8 cellular contexts compared by ENCODE assay signal in genomic region chr7:17302575-17303142, GRCh38. TPM values are rescaled to one million over a fixed set of nuclear protein-coding genes. Genes with fewer than 3 reads are reported as not detected.
DNase-seq lines count a peak whose midpoint lies in the region; ATAC-seq lines count a peak whose summit lies in the region.

No MANE protein-coding gene starts in this region.

- H3K4me3 Mint-ChIP-seq in T-helper 17 cell (peak overlapping the region; percentile 64), immature natural killer cell (peak overlapping the region; percentile 5 to 63 (median 30))

- H3K27me3 Mint-ChIP-seq in T-helper 17 cell (no peaks in the 10 kb centered on the region), immature natural killer cell (ENCODE audit: low read depth in 3 of 3) (peaks cover 3 to 11% (median 9%) of the 10 kb centered on the region in 3 donors)

- no peaks in the 10 kb centered on the region for H3K9me3 ChIP-seq in T-helper 17 cell (ENCODE audit: control insufficient read depth, low read length, poor library complexity, severe bottlenecking)

- peak; percentile 39 for ATAC-seq in GM18861 (IDR thresholded peaks at IDR 0.05; ENCODE audit: unreplicated experiment)
- ATAC-seq in HG03095 (IDR thresholded peaks at IDR 0.05; ENCODE audit: unreplicated experiment), result peak; percentile 33
- ATAC-seq in T-helper 17 cell, result peak; percentile 22

- H3K36me3 Mint-ChIP-seq in T-helper 17 cell (ENCODE audit: low read depth) (peaks cover 4% of the 10 kb centered on the region), immature natural killer cell (no peaks in the 10 kb centered on the region)

- H3K9me3 Mint-ChIP-seq in immature natural killer cell, result peaks cover 0 to under 1% (median 0%) of the 10 kb centered on the region in 6 donors

- H3K4me1 Mint-ChIP-seq in T-helper 17 cell, result peaks cover 37% of the 10 kb centered on the region
- peaks cover 24 to 34% of the 10 kb centered on the region in 2 donors for H3K4me1 Mint-ChIP-seq in immature natural killer cell

- peak; percentile 58 for DNase-seq in Ammon's horn (ENCODE audit: low spot score)
- no peak for DNase-seq in T-helper 17 cell
- DNase-seq in immature natural killer cell, result no peak
- DNase-seq in activated gamma-delta T cell (lab: John Stamatoyannopoulos, UW), result no peak
- no peak for DNase-seq in stimulated activated CD4-positive, alpha-beta T cell treated with anti-CD3 and anti-CD28 coated beads, Interleukin-2, amount 100 ng/mL, for 48 hours
- no peak for DNase-seq in GM19240 (ENCODE audit: insufficient read length, low spot score)

- H3K27ac Mint-ChIP-seq in T-helper 17 cell (peak overlapping the region; percentile 19), immature natural killer cell (peak overlapping the region in 1 of 6 donors; percentile 28)

RNA-seq across cellular contexts. Expression of gene AHR, which starts 4.2 kb away (rescaled TPM):
- 100 to 1,000 TPM; 139 to 208 TPM for total RNA-seq in T-helper 17 cell
- 1 to 10 TPM; 2.6 to 4.0 (median 3.5) TPM for polyA plus RNA-seq in immature natural killer cell
